Comparison of ENCODE assay signal across 27 cellular contexts in genomic region chr4:95507561-95507960, GRCh38. TPM values are rescaled to one million over a fixed set of nuclear protein-coding genes. Genes with fewer than 3 reads are reported as not detected.
"Had no signal": no experiment of that assay in that cellular context is flagged by ENCODE, and none has a peak within 500 bp of the region (broad histone marks: within the 10 kb centered on the region; RNA-seq: fewer than 3 reads in every experiment).

No MANE protein-coding gene starts in this region.

- H3K27me3 Mint-ChIP-seq: activated naive CD4-positive, alpha-beta T cell treated with anti-CD3 and anti-CD28 coated beads, Interleukin-2, amount 50 U/mL, for 24 hours had no signal

- DNase-seq: activated CD4-positive, alpha-beta memory T cell treated with anti-CD3 and anti-CD28 coated beads for 36 hours; activated CD4-positive, alpha-beta T cell treated with anti-CD3 and anti-CD28 coated beads, Interleukin-2, amount 10 ng/mL, durations not matched to agents 24 days and 14 days; activated CD4-positive, CD25-positive, alpha-beta regulatory T cell treated with anti-CD3 and anti-CD28 coated beads, Interleukin-2, amount 50 U/mL, for 72 hours; activated CD8-positive, alpha-beta memory T cell treated with anti-CD3 and anti-CD28 coated beads for 24 hours; activated T-cell treated with anti-CD3 and anti-CD28 coated beads, Interleukin-2, amount 50 U/mL, for 48 hours; aorta; body of pancreas; central memory CD4-positive, alpha-beta T cell; NCI-H1092; NCI-H1417; NCI-H1930; NCI-H2107; NCI-H2171 treated with DMSO at 0.1 percent for 48 hours; NCI-H345; NCI-H510A; NCI-H526 treated with DMSO at 0.1 percent for 48 hours; NCI-H82; RPMI8226; T-helper 17 cell; T-helper 9 cell had no signal

- H3K4me1 ChIP-seq: body of pancreas had no signal

- H3K4me3 ChIP-seq: body of pancreas had no signal

- H3K27ac Mint-ChIP-seq: activated CD4-positive, alpha-beta memory T cell treated with anti-CD3 and anti-CD28 coated beads for 36 hours; activated CD4-positive, alpha-beta T cell treated with anti-CD3 and anti-CD28 coated beads, Interleukin-2, amount 10 ng/mL, durations not matched to agents 24 days and 14 days; activated naive CD4-positive, alpha-beta T cell treated with anti-CD3 and anti-CD28 coated beads, Interleukin-2, amount 50 U/mL, for 24 hours; T-helper 17 cell; WTC11 had no signal

- H3K36me3 Mint-ChIP-seq: activated CD4-positive, alpha-beta memory T cell treated with anti-CD3 and anti-CD28 coated beads for 36 hours; activated naive CD4-positive, alpha-beta T cell treated with anti-CD3 and anti-CD28 coated beads, Interleukin-2, amount 50 U/mL, for 24 hours; WTC11 had no signal

- H3K4me2 ChIP-seq: KMS-11 had no signal

- H3K4me1 Mint-ChIP-seq: activated CD4-positive, alpha-beta T cell treated with anti-CD3 and anti-CD28 coated beads, Interleukin-2, amount 10 ng/mL, durations not matched to agents 24 days and 14 days; activated naive CD4-positive, alpha-beta T cell treated with anti-CD3 and anti-CD28 coated beads, Interleukin-2, amount 50 U/mL, for 24 hours; T-helper 17 cell had no signal

- H3K9me3 ChIP-seq: body of pancreas had no signal

- H3K27ac ChIP-seq: body of pancreas, KMS-11 had no signal

- H3K9ac ChIP-seq: KMS-11 had no signal

- H3K27me3 ChIP-seq: body of pancreas had no signal

- H3K4me3 Mint-ChIP-seq: activated CD4-positive, alpha-beta memory T cell treated with anti-CD3 and anti-CD28 coated beads for 36 hours; activated CD4-positive, alpha-beta T cell treated with anti-CD3 and anti-CD28 coated beads, Interleukin-2, amount 10 ng/mL, durations not matched to agents 24 days and 14 days; activated naive CD4-positive, alpha-beta T cell treated with anti-CD3 and anti-CD28 coated beads, Interleukin-2, amount 50 U/mL, for 24 hours; T-helper 17 cell; WTC11 had no signal

- FAIRE-seq: bronchial epithelial cell had no signal

- H3K9me3 Mint-ChIP-seq: activated CD4-positive, alpha-beta memory T cell treated with anti-CD3 and anti-CD28 coated beads for 36 hours; activated CD4-positive, alpha-beta T cell treated with anti-CD3 and anti-CD28 coated beads, Interleukin-2, amount 10 ng/mL, durations not matched to agents 24 days and 14 days; activated naive CD4-positive, alpha-beta T cell treated with anti-CD3 and anti-CD28 coated beads, Interleukin-2, amount 50 U/mL, for 24 hours; WTC11 had no signal

- ATAC-seq: body of pancreas, Right ventricle myocardium inferior, T-helper 17 cell, WTC11 had no signal

RNA-seq across cellular contexts. Expression of gene UNC5C, which starts 41.2 kb away (rescaled TPM):
- total RNA-seq: activated CD4-positive, alpha-beta memory T cell treated with anti-CD3 and anti-CD28 coated beads for 36 hours; activated CD4-positive, alpha-beta T cell treated with anti-CD3 and anti-CD28 coated beads, Interleukin-2, amount 10 ng/mL, durations not matched to agents 24 days and 14 days; bronchial epithelial cell; MCF 10A; OCI-LY7 had no signal
